In the genomic region with DNA sequence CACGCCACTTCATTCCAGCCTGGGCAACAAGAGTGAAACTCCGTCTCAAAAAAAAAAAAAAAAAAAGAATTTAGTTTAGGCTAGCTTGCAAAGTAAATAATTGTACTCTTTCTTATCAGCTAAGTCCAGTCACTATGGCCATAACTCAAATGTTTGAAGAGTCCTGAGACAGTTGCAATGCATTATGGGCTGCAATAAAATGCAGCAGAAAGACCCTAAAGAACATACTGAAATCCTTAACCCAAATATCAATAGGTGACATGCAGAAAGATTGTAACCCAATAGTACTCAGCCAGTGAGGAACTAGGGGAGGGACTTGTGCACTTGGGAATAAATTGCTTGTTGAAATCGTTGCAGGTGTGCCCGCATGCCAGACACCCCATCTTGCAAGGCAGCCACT, we compare ENCODE assay signal across 1 cellular context.
TF ChIP-seq lines count a peak whose summit lies in the region.

No MANE protein-coding gene starts in this region.

TF ChIP-seq in K562, 482 proteins besides CTCF, POLR2A, EP300 and RAD21 (continued from another document and continues in another):
- TF ChIP-seq ZNF263 (CRISPR knock-in tag; IDR thresholded peaks at IDR 0.05; ENCODE audit: borderline replicate concordance): no peak
- TF ChIP-seq, protein P1, sequence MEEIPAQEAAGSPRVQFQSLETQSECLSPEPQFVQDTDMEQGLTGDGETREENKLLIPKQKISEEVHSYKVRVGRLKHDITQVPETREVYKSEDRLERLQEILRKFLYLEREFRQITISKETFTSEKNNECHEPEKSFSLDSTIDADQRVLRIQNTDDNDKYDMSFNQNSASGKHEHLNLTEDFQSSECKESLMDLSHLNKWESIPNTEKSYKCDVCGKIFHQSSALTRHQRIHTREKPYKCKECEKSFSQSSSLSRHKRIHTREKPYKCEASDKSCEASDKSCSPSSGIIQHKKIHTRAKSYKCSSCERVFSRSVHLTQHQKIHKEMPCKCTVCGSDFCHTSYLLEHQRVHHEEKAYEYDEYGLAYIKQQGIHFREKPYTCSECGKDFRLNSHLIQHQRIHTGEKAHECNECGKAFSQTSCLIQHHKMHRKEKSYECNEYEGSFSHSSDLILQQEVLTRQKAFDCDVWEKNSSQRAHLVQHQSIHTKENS (CRISPR knock-in tag; IDR thresholded peaks at IDR 0.05): no peak
- TF ChIP-seq ZKSCAN1 (IDR thresholded peaks at IDR 0.05; ENCODE audit: low read depth, low read length): no peak
- TF ChIP-seq, protein P2, sequence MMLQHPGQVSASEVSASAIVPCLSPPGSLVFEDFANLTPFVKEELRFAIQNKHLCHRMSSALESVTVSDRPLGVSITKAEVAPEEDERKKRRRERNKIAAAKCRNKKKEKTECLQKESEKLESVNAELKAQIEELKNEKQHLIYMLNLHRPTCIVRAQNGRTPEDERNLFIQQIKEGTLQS (IDR thresholded peaks at IDR 0.05): no peak
- TF ChIP-seq, protein P2 (CRISPR knock-in tag; conservative IDR thresholded peaks at IDR 0.05): no peak
- no peak for TF ChIP-seq ZNF764 (CRISPR knock-in tag; IDR thresholded peaks at IDR 0.05; ENCODE audit: low read depth)
- no peak for TF ChIP-seq BACH1 (tag; IDR thresholded peaks at IDR 0.05)
- TF ChIP-seq BMI1 (IDR thresholded peaks at IDR 0.05; ENCODE audit: low read length): no peak
- TF ChIP-seq ATF1 (CRISPR knock-in tag; IDR thresholded peaks at IDR 0.05): no peak
- no peak for TF ChIP-seq ATF1 (tag; IDR thresholded peaks at IDR 0.05)
- TF ChIP-seq, protein P3, sequence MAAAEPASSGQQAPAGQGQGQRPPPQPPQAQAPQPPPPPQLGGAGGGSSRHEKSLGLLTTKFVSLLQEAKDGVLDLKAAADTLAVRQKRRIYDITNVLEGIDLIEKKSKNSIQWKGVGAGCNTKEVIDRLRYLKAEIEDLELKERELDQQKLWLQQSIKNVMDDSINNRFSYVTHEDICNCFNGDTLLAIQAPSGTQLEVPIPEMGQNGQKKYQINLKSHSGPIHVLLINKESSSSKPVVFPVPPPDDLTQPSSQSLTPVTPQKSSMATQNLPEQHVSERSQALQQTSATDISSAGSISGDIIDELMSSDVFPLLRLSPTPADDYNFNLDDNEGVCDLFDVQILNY (CRISPR knock-in tag; IDR thresholded peaks at IDR 0.05): no peak
- TF ChIP-seq, protein P4, sequence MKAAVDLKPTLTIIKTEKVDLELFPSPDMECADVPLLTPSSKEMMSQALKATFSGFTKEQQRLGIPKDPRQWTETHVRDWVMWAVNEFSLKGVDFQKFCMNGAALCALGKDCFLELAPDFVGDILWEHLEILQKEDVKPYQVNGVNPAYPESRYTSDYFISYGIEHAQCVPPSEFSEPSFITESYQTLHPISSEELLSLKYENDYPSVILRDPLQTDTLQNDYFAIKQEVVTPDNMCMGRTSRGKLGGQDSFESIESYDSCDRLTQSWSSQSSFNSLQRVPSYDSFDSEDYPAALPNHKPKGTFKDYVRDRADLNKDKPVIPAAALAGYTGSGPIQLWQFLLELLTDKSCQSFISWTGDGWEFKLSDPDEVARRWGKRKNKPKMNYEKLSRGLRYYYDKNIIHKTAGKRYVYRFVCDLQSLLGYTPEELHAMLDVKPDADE (conservative IDR thresholded peaks at IDR 0.05; ENCODE audit: control insufficient read depth, low read depth, low read length): no peak
- TF ChIP-seq, protein P5, sequence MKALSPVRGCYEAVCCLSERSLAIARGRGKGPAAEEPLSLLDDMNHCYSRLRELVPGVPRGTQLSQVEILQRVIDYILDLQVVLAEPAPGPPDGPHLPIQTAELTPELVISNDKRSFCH (CRISPR knock-in tag; IDR thresholded peaks at IDR 0.05): no peak
- TF ChIP-seq, protein P5 (tag; IDR thresholded peaks at IDR 0.05): no peak
- TF ChIP-seq, protein P6, sequence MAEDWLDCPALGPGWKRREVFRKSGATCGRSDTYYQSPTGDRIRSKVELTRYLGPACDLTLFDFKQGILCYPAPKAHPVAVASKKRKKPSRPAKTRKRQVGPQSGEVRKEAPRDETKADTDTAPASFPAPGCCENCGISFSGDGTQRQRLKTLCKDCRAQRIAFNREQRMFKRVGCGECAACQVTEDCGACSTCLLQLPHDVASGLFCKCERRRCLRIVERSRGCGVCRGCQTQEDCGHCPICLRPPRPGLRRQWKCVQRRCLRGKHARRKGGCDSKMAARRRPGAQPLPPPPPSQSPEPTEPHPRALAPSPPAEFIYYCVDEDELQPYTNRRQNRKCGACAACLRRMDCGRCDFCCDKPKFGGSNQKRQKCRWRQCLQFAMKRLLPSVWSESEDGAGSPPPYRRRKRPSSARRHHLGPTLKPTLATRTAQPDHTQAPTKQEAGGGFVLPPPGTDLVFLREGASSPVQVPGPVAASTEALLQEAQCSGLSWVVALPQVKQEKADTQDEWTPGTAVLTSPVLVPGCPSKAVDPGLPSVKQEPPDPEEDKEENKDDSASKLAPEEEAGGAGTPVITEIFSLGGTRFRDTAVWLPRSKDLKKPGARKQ (CRISPR knock-in tag; IDR thresholded peaks at IDR 0.05): no peak
- no peak for TF ChIP-seq ZKSCAN3 (CRISPR knock-in tag; IDR thresholded peaks at IDR 0.05)
- 0 out of 2 replicates have a peak, but pooled peaks have one; percentile 15 for TF ChIP-seq FOXJ2 (tag; IDR thresholded peaks at IDR 0.05)
- TF ChIP-seq ZNF408 (CRISPR knock-in tag; IDR thresholded peaks at IDR 0.05; ENCODE audit: low read depth): no peak
- TF ChIP-seq IFI16 (CRISPR knock-in tag; IDR thresholded peaks at IDR 0.05): no peak
- TF ChIP-seq BCL6 (CRISPR knock-in tag; IDR thresholded peaks at IDR 0.05): no peak
- TF ChIP-seq, protein P7, sequence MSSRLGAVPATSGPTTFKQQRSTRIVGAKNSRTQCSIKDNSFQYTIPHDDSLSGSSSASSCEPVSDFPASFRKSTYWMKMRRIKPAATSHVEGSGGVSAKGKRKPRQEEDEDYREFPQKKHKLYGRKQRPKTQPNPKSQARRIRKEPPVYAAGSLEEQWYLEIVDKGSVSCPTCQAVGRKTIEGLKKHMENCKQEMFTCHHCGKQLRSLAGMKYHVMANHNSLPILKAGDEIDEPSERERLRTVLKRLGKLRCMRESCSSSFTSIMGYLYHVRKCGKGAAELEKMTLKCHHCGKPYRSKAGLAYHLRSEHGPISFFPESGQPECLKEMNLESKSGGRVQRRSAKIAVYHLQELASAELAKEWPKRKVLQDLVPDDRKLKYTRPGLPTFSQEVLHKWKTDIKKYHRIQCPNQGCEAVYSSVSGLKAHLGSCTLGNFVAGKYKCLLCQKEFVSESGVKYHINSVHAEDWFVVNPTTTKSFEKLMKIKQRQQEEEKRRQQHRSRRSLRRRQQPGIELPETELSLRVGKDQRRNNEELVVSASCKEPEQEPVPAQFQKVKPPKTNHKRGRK (tag; IDR thresholded peaks at IDR 0.05): no peak
- no peak for TF ChIP-seq COPS2 (conservative IDR thresholded peaks at IDR 0.05)
- no peak for TF ChIP-seq SIN3B (IDR thresholded peaks at IDR 0.05; ENCODE audit: low read depth)
- no peak for TF ChIP-seq L3MBTL2 (IDR thresholded peaks at IDR 0.05)
- no peak for TF ChIP-seq HLTF (IDR thresholded peaks at IDR 0.05)
- TF ChIP-seq OTX1 (CRISPR knock-in tag; IDR thresholded peaks at IDR 0.05): no peak
- no peak for TF ChIP-seq CCNT2 (IDR thresholded peaks at IDR 0.05; ENCODE audit: borderline replicate concordance, extremely low read depth, insufficient read length, low read depth, low read length)
- no peak for TF ChIP-seq GATAD2B (IDR thresholded peaks at IDR 0.05; ENCODE audit: borderline replicate concordance)
- no peak for TF ChIP-seq SRSF1 (IDR thresholded peaks at IDR 0.05; ENCODE audit: low read depth, low read length)
- TF ChIP-seq ZNF644 (tag; IDR thresholded peaks at IDR 0.05; ENCODE audit: low read depth): no peak
- TF ChIP-seq, protein P8, sequence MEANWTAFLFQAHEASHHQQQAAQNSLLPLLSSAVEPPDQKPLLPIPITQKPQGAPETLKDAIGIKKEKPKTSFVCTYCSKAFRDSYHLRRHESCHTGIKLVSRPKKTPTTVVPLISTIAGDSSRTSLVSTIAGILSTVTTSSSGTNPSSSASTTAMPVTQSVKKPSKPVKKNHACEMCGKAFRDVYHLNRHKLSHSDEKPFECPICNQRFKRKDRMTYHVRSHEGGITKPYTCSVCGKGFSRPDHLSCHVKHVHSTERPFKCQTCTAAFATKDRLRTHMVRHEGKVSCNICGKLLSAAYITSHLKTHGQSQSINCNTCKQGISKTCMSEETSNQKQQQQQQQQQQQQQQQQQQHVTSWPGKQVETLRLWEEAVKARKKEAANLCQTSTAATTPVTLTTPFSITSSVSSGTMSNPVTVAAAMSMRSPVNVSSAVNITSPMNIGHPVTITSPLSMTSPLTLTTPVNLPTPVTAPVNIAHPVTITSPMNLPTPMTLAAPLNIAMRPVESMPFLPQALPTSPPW (CRISPR knock-in tag; IDR thresholded peaks at IDR 0.05): peak; percentile 26; the same call in 1 of the 2 replicates
- no peak for TF ChIP-seq MEF2A (IDR thresholded peaks at IDR 0.05; ENCODE audit: control insufficient read depth, low read depth, low read length)
- no peak for TF ChIP-seq CREM (IDR thresholded peaks at IDR 0.05; ENCODE audit: low read depth)
- TF ChIP-seq GABPB1 (CRISPR knock-in tag; IDR thresholded peaks at IDR 0.05): no peak
- no peak for TF ChIP-seq GABPB2 (CRISPR knock-in tag; conservative IDR thresholded peaks at IDR 0.05)
- no peak for TF ChIP-seq RFX1 (IDR thresholded peaks at IDR 0.05)
- no peak for TF ChIP-seq ZFP1 (CRISPR knock-in tag; IDR thresholded peaks at IDR 0.05)
- no peak for TF ChIP-seq RBM17 (IDR thresholded peaks at IDR 0.05; ENCODE audit: borderline replicate concordance, low read depth, low read length)
- TF ChIP-seq, protein P9, sequence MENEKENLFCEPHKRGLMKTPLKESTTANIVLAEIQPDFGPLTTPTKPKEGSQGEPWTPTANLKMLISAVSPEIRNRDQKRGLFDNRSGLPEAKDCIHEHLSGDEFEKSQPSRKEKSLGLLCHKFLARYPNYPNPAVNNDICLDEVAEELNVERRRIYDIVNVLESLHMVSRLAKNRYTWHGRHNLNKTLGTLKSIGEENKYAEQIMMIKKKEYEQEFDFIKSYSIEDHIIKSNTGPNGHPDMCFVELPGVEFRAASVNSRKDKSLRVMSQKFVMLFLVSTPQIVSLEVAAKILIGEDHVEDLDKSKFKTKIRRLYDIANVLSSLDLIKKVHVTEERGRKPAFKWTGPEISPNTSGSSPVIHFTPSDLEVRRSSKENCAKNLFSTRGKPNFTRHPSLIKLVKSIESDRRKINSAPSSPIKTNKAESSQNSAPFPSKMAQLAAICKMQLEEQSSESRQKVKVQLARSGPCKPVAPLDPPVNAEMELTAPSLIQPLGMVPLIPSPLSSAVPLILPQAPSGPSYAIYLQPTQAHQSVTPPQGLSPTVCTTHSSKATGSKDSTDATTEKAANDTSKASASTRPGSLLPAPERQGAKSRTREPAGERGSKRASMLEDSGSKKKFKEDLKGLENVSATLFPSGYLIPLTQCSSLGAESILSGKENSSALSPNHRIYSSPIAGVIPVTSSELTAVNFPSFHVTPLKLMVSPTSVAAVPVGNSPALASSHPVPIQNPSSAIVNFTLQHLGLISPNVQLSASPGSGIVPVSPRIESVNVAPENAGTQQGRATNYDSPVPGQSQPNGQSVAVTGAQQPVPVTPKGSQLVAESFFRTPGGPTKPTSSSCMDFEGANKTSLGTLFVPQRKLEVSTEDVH (IDR thresholded peaks at IDR 0.05; ENCODE audit: low read depth, partially characterized antibody): no peak
- TF ChIP-seq ZNF77 (CRISPR knock-in tag; IDR thresholded peaks at IDR 0.05): no peak
- TF ChIP-seq, protein P10, sequence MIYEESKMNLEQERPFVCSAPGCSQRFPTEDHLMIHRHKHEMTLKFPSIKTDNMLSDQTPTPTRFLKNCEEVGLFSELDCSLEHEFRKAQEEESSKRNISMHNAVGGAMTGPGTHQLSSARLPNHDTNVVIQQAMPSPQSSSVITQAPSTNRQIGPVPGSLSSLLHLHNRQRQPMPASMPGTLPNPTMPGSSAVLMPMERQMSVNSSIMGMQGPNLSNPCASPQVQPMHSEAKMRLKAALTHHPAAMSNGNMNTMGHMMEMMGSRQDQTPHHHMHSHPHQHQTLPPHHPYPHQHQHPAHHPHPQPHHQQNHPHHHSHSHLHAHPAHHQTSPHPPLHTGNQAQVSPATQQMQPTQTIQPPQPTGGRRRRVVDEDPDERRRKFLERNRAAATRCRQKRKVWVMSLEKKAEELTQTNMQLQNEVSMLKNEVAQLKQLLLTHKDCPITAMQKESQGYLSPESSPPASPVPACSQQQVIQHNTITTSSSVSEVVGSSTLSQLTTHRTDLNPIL (CRISPR knock-in tag; IDR thresholded peaks at IDR 0.05): no peak
- no peak for TF ChIP-seq ZC3H4 (CRISPR knock-in tag; IDR thresholded peaks at IDR 0.05; ENCODE audit: borderline replicate concordance)
- peak; percentile 71 for TF ChIP-seq MTA2 (IDR thresholded peaks at IDR 0.05; ENCODE audit: low read depth)
- TF ChIP-seq SRSF9 (IDR thresholded peaks at IDR 0.05; ENCODE audit: borderline replicate concordance, low read depth, low read length): no peak
- TF ChIP-seq ZFP36 (IDR thresholded peaks at IDR 0.05; ENCODE audit: low read depth, low read length, partially characterized antibody): no peak
- TF ChIP-seq ZEB2 (IDR thresholded peaks at IDR 0.05): 0 out of 2 replicates have a peak, but pooled peaks have one; percentile 21
- no peak for TF ChIP-seq TGIF2 (CRISPR knock-in tag; IDR thresholded peaks at IDR 0.05)
- TF ChIP-seq, protein P11, sequence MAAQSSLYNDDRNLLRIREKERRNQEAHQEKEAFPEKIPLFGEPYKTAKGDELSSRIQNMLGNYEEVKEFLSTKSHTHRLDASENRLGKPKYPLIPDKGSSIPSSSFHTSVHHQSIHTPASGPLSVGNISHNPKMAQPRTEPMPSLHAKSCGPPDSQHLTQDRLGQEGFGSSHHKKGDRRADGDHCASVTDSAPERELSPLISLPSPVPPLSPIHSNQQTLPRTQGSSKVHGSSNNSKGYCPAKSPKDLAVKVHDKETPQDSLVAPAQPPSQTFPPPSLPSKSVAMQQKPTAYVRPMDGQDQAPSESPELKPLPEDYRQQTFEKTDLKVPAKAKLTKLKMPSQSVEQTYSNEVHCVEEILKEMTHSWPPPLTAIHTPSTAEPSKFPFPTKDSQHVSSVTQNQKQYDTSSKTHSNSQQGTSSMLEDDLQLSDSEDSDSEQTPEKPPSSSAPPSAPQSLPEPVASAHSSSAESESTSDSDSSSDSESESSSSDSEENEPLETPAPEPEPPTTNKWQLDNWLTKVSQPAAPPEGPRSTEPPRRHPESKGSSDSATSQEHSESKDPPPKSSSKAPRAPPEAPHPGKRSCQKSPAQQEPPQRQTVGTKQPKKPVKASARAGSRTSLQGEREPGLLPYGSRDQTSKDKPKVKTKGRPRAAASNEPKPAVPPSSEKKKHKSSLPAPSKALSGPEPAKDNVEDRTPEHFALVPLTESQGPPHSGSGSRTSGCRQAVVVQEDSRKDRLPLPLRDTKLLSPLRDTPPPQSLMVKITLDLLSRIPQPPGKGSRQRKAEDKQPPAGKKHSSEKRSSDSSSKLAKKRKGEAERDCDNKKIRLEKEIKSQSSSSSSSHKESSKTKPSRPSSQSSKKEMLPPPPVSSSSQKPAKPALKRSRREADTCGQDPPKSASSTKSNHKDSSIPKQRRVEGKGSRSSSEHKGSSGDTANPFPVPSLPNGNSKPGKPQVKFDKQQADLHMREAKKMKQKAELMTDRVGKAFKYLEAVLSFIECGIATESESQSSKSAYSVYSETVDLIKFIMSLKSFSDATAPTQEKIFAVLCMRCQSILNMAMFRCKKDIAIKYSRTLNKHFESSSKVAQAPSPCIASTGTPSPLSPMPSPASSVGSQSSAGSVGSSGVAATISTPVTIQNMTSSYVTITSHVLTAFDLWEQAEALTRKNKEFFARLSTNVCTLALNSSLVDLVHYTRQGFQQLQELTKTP (IDR thresholded peaks at IDR 0.05; ENCODE audit: low read depth in 1 of 2, partially characterized antibody in 2 of 2): peak in 1 of 2 experiments; percentile 57
- TF ChIP-seq FOXA3 (CRISPR knock-in tag; conservative IDR thresholded peaks at IDR 0.05 in 1 of 2, IDR thresholded peaks at IDR 0.05 in 1 of 2): peak in 1 of 2 experiments; percentile 48; a peak in 1 of 4 replicates
